1 cellular context compared by ENCODE assay signal in the genomic region with DNA sequence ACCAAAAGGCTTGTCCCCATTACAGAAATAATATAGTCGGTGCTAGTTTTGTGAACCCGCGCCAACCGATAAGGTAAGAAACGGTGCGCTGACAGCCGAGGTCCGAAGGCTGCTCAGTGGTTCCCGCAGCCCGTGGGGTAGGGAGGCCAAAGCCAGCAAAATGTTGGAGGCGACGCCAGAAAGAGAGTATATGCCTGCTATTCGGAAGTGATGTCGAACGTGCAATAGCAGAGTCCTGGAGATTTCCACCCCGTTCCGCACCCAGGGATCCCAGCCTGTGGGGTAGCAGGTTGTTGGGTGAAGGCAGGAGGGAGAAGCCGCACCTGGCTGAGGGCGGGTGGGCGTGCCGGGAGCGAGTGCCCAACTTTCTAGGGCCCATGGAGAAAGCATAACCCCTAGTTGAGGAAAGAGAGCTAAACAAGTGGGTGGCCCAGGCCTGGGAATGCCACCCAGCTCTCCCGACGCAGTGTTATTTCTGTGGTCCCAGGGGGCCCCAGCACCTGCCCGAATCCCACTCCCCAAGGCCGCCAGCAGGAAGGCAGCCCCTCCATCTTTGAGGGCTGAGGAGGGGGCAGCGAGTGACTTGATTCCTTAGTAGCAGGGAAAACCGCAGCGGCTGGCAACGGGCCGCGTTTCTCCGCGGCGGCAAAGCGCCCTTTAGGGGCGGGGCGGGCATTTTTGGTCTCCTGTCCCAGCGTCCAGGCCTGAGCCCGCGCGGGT.
TF ChIP-seq lines count a peak whose summit lies in the region.

No MANE protein-coding gene starts in this region.

TF ChIP-seq in SK-N-SH, 30 proteins besides CTCF, POLR2A, EP300 and RAD21 (continued from another document):
- TF ChIP-seq, protein P1, sequence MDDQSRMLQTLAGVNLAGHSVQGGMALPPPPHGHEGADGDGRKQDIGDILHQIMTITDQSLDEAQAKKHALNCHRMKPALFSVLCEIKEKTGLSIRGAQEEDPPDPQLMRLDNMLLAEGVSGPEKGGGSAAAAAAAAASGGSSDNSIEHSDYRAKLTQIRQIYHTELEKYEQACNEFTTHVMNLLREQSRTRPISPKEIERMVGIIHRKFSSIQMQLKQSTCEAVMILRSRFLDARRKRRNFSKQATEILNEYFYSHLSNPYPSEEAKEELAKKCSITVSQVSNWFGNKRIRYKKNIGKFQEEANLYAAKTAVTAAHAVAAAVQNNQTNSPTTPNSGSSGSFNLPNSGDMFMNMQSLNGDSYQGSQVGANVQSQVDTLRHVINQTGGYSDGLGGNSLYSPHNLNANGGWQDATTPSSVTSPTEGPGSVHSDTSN (IDR thresholded peaks at IDR 0.05), result no peak
- TF ChIP-seq YY1 (IDR thresholded peaks at IDR 0.05; ENCODE audit: low read depth), result no peak
- TF ChIP-seq NRF1 (IDR thresholded peaks at IDR 0.05; ENCODE audit: low read depth, low read length), result no peak
TF ChIP-seq in SK-N-SH: peak in this region for 0.
